Comparison of ENCODE assay signal across 26 cellular contexts in genomic region chrX:20173305-20173704, GRCh38.
"Had no signal": no experiment of that assay in that cellular context is flagged by ENCODE, and none has a peak within 500 bp of the region (broad histone marks: within the 10 kb centered on the region; RNA-seq: fewer than 3 reads in every experiment).

No MANE protein-coding gene starts in this region.

- H3K9me3 ChIP-seq: ovary, psoas muscle, stomach, thoracic aorta, thyroid gland, tibial nerve, upper lobe of left lung, vagina had no signal

- H3K4me1 ChIP-seq: neural progenitor cell, parathyroid adenoma, psoas muscle, stomach, thyroid gland, tibial nerve, upper lobe of left lung, vagina had no signal

- H3K36me3 ChIP-seq: ovary had no signal

- H3K4me3 ChIP-seq: neural progenitor cell, ovary, psoas muscle, skin epidermis, stomach, thoracic aorta, thyroid gland, tibial nerve, upper lobe of left lung, vagina had no signal

- H3K4me2 ChIP-seq: neural progenitor cell had no signal

- DNase-seq: naive thymus-derived CD4-positive, alpha-beta T cell; natural killer cell; occipital lobe; ovary; posterior cingulate gyrus; psoas muscle; right cardiac atrium; stimulated activated CD4-positive, alpha-beta T cell treated with anti-CD3 and anti-CD28 coated beads, Interleukin-15, amount 100 ng/mL, for 24 hours; stimulated activated CD4-positive, alpha-beta T cell treated with anti-CD3 and anti-CD28 coated beads, Interleukin-2, amount 100 ng/mL, for 24 hours; stimulated activated CD4-positive, alpha-beta T cell treated with anti-CD3 and anti-CD28 coated beads, Interleukin-2, amount 100 ng/mL, for 48 hours; stimulated activated CD4-positive, alpha-beta T cell treated with anti-CD3 and anti-CD28 coated beads, Interleukin-4, amount 100 ng/mL, for 24 hours; stimulated activated naive B cell treated with anti-CD40 and anti-IgM and Interleukin-4, amounts not matched to agents 10 μg/mL and 1 μg/mL and 100 μg/mL, for 72 hours; stimulated activated naive CD4-positive, alpha-beta T cell treated with Interleukin-2 at 50 U/mL for 16 hours; stomach; thyroid gland; trophoblast cell; upper lobe of left lung had no signal

- H3K27ac ChIP-seq: neural progenitor cell, ovary, parathyroid adenoma, psoas muscle, skin epidermis, stomach, thoracic aorta, thyroid gland, tibial nerve, upper lobe of left lung, vagina had no signal

- FAIRE-seq: urothelium cell line had no signal

- H3K27me3 ChIP-seq: neural progenitor cell, ovary, stomach, thyroid gland, upper lobe of left lung, vagina had no signal

- ATAC-seq: naive thymus-derived CD4-positive, alpha-beta T cell; natural killer cell; psoas muscle; right cardiac atrium; sciatic nerve; stimulated activated effector memory CD8-positive, alpha-beta T cell treated with anti-CD3 and anti-CD28 coated beads, Interleukin-12 subunit alpha, Interleukin-12 subunit beta, amount 100 ng/mL, for 72 hours; stimulated activated naive B cell treated with anti-CD40 and anti-IgM and Interleukin-4, amounts not matched to agents 10 μg/mL and 1 μg/mL and 100 μg/mL, for 72 hours had no signal
